In the genomic region with DNA sequence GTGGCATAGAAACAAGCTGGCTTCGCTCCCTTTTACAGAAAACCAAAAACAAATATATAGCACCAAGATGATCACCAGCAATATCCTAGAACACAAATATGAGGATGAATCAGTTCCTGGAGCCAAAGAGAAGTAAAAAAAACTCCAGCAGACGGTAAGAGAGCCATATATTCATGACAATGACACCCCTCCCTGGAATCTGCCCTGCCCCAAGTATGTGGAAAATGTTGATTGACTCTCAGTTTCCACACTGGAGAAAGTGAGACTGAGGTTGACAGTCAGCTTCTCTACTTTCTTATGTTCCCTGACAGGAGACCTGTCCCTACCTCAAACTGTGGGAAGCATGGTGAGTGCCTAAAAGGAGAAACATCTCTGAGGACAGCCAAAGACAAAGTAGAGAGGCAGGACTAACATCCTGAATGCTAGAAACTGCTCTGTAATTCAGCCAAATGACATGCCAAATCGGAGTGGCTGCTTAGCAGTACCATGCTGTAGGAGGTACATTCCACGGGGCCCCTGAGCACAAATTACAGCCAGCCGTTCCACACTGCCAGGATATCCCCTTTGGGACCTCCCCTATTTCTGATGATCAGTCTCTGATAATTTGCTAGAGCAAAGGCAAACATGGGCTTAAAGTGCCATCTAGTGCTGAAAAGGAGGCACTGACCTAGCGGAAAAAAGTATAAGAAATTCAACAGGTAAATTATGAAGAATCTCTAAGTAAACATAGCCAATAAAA, we compare ENCODE assay signal across 10 cellular contexts.
DNase-seq lines count a peak whose midpoint lies in the region; ATAC-seq and TF ChIP-seq lines count a peak whose summit lies in the region.
"Had no signal": no experiment of that assay in that cellular context is flagged by ENCODE, and none has a peak within 500 bp of the region (broad histone marks: within the 10 kb centered on the region; RNA-seq: fewer than 3 reads in every experiment).

No MANE protein-coding gene starts in this region.

- WGBS in heart right ventricle, 2 donors = 77 to 79% methylated on average over 6 of the region's 6 CpGs

- TF ChIP-seq CTCF in AG10803 (conservative IDR thresholded peaks at IDR 0.05; ENCODE audit: low read length) = peak; percentile 71
- peak; percentile 92 for TF ChIP-seq CTCF in foreskin keratinocyte (conservative IDR thresholded peaks at IDR 0.05)
- TF ChIP-seq CTCF in heart right ventricle (IDR thresholded peaks at IDR 0.05) = peak in 3 of 9 donors; percentile 11 to 14 (median 13)

- ATAC-seq in foreskin keratinocyte (peak; percentile 56), GM19452 (IDR thresholded peaks at IDR 0.05; ENCODE audit: unreplicated experiment) (no peak), HG02840 (IDR thresholded peaks at IDR 0.05; ENCODE audit: low FRiP score, unreplicated experiment) (no peak), heart right ventricle (no peak), sciatic nerve (no peak)
- ATAC-seq: T-cell had no signal

- intact Hi-C loops in heart right ventricle (cut with DNase I) (no loop called here), sciatic nerve (cut with DNase I) (no loop called here)

- no peaks in the 10 kb centered on the region for H3K27me3 ChIP-seq in H7 (ENCODE audit: control insufficient read depth, insufficient read depth, low read length)
- H3K27me3 ChIP-seq in foreskin keratinocyte = no peaks in the 10 kb centered on the region
- no peaks in the 10 kb centered on the region for H3K27me3 ChIP-seq in heart right ventricle

- H3K4me1 ChIP-seq in foreskin keratinocyte (peaks cover 8% of the 10 kb centered on the region), heart right ventricle (no peaks in the 10 kb centered on the region)

- no peaks in the 10 kb centered on the region for H3K36me3 ChIP-seq in H7 (replicated peaks; ENCODE audit: control insufficient read depth, insufficient read depth, low read length)
- H3K36me3 ChIP-seq in heart right ventricle = no peaks in the 10 kb centered on the region

- peaks cover 0 to 33% (median 12%) of the 10 kb centered on the region in 11 donors for H3K9me3 ChIP-seq in heart right ventricle

- H3K27ac ChIP-seq in foreskin keratinocyte = peak overlapping the region; percentile 5
- H3K27ac ChIP-seq in heart right ventricle = no peak overlapping the region

- H3K4me3 ChIP-seq in AG10803 (ENCODE audit: low read length) (peak overlapping the region; percentile 11), H7 (ENCODE audit: insufficient read depth, low read depth, low read length) (no peak overlapping the region), heart right ventricle (no peak overlapping the region)

- peak; percentile 92 for DNase-seq in AG10803 (ENCODE audit: low read depth)
- peak; percentile 43 for DNase-seq in H7
- DNase-seq in RPMI8226 = peak; percentile 30
- peak; percentile 76 to 93 for DNase-seq in foreskin keratinocyte
- no peak for DNase-seq in heart right ventricle
- no peak for DNase-seq in sciatic nerve (ENCODE audit: low spot score)
- DNase-seq: caudate nucleus, T-cell had no signal

Comparison
In these comparisons a context has a peak if more than half of its experiments do, and no peak if none do; other contexts are left out.
1. DNase-seq: peak in AG10803 (single experiment), H7 (single experiment), RPMI8226 (single experiment) and foreskin keratinocyte (2 of 2); none in heart right ventricle (0 of 2) and sciatic nerve (single experiment).